ENCODE assay signal across 7 cellular contexts in genomic region chr7:134943785-134944400, GRCh38. TPM values are rescaled to one million over a fixed set of nuclear protein-coding genes. Genes with fewer than 3 reads are reported as not detected.
DNase-seq lines count a peak whose midpoint lies in the region; ATAC-seq and TF ChIP-seq lines count a peak whose summit lies in the region.

No MANE protein-coding gene starts in this region.

- peaks cover 3% of the 10 kb centered on the region for H3K27me3 Mint-ChIP-seq in GM23338 (ENCODE audit: insufficient read depth, low read depth, poor library complexity)

- H3K9me2 ChIP-seq in GM23338 (ENCODE audit: insufficient read depth): no peaks in the 10 kb centered on the region

- H4K20me1 ChIP-seq in GM23338 (replicated peaks; ENCODE audit: insufficient read depth): no peaks in the 10 kb centered on the region

- POLR2A ChIA-PET in HEK293T (lab: Yijun Ruan, JAX): no interaction called here

- H3K4me1 Mint-ChIP-seq in GM23338: peaks cover 21% of the 10 kb centered on the region

- no peak overlapping the region for H3K4me3 Mint-ChIP-seq in GM23338

- H3K36me3 Mint-ChIP-seq in GM23338 (ENCODE audit: low read depth): peaks cover 18% of the 10 kb centered on the region

- no peaks in the 10 kb centered on the region for H3K4me1 ChIP-seq in GM23338 (ENCODE audit: insufficient read depth)

- ATAC-seq in GM23338: no peak

- CTCF ChIA-PET in HEK293T (lab: Yijun Ruan, JAX): interaction anchor here (1.6 kb wide), 1 partner anchor 220 kb away, joined by 5 read pairs; no protein-coding TSS in a partner anchor

- H3F3A ChIP-seq in GM23338 (replicated peaks; ENCODE audit: low read depth): no peaks in the 10 kb centered on the region

- H3K4me3 ChIP-seq in GM23338: no peak overlapping the region

- DNase-seq in GM13977 (ENCODE audit: low spot score): peak; percentile 67
- DNase-seq in HEK293T (ENCODE audit: extremely low spot score): peak; percentile 43
- DNase-seq in NCI-H69 (lab: John Stamatoyannopoulos, UW): peak; percentile 27
- peak; percentile 49 for DNase-seq in fibroblast of peridontal ligament (ENCODE audit: extremely low read depth)
- DNase-seq in activated T-cell treated with anti-CD3 and anti-CD28 coated beads, Interleukin-2, amount 50 U/mL, for 48 hours: no peak
- no peak for DNase-seq in GM23338 (ENCODE audit: low spot score)
- DNase-seq in MV-4-11 (lab: John Stamatoyannopoulos, UW): no peak

- TF ChIP-seq CTCF in GM13977 (IDR thresholded peaks at IDR 0.05; ENCODE audit: extremely low read depth, insufficient read depth, missing control alignments) (peak; percentile 54), GM23338 (conservative IDR thresholded peaks at IDR 0.05; ENCODE audit: low read depth in 2 of 2) (peak in 1 of 2 experiments; percentile 36; a peak in 2 of 4 replicates)

- no peak overlapping the region for H3K4me2 ChIP-seq in GM23338

- H3K27me3 ChIP-seq in GM23338 (ENCODE audit: insufficient read depth): no peaks in the 10 kb centered on the region

- no peaks in the 10 kb centered on the region for H3K9me3 Mint-ChIP-seq in GM23338

- in situ Hi-C loops in GM13977 (cut with MboI; ENCODE audit: low pct_unique_long_range_greater_than_20kb, low sequenced_read_pairs, unreplicated experiment): loop anchor here (10.0 kb wide), 1 partner anchor 309 kb away; no protein-coding TSS in a partner anchor

- no peaks in the 10 kb centered on the region for H3K79me2 ChIP-seq in GM23338 (replicated peaks; ENCODE audit: insufficient read depth)

- no peak overlapping the region for H2AFZ ChIP-seq in GM23338

- no peak overlapping the region for H3K27ac ChIP-seq in GM23338 (ENCODE audit: low read depth)

- H3K36me3 ChIP-seq in GM23338 (ENCODE audit: insufficient read depth): peaks cover 10% of the 10 kb centered on the region

- no peak overlapping the region for H3K27ac Mint-ChIP-seq in GM23338

TF ChIP-seq in HEK293T, 16 proteins besides CTCF, POLR2A, EP300 and RAD21:
- TF ChIP-seq L3MBTL2 (conservative IDR thresholded peaks at IDR 0.05) (no peak), PKNOX1 (IDR thresholded peaks at IDR 0.05) (peak; percentile 83)

TF ChIP-seq in GM23338, 12 proteins besides CTCF, POLR2A, EP300 and RAD21:
- TF ChIP-seq ZNF462 (CRISPR knock-in tag; IDR thresholded peaks at IDR 0.05): no peak
- TF ChIP-seq ETS1 (IDR thresholded peaks at IDR 0.05): no peak
- TF ChIP-seq ZNF331 (CRISPR knock-in tag; IDR thresholded peaks at IDR 0.05; ENCODE audit: low read depth): no peak
- TF ChIP-seq EZH2 (IDR thresholded peaks at IDR 0.05; ENCODE audit: low read depth, unreplicated experiment): no peak

RNA-seq across cellular contexts. Expression of gene AGBL3, which starts 42.4 kb away (rescaled TPM):
- total RNA-seq in GM23338 (2014; rRNA removed; shearing (Covaris generic)): 3.2 and 4.5 TPM in 2 replicates
- 5.6 and 5.9 TPM in 2 replicates for polyA plus RNA-seq in GM23338 (2016; fragmentation: Nextera tagmentation; extraction: Ambion mirVana)

Comparison
In these comparisons a context has a peak if more than half of its experiments do, and no peak if none do; other contexts are left out.
1. DNase-seq: peak in GM13977 (single experiment), HEK293T (single experiment), NCI-H69 (single experiment) and fibroblast of peridontal ligament (single experiment); none in activated T-cell treated with anti-CD3 and anti-CD28 coated beads, Interleukin-2, amount 50 U/mL, for 48 hours (0 of 2), GM23338 (single experiment) and MV-4-11 (single experiment).